In genomic region chr6:154829970-154830369, GRCh38 we compare ENCODE assay signal across 24 cellular contexts.
"Had no signal": no experiment of that assay in that cellular context is flagged by ENCODE, and none has a peak within 500 bp of the region (broad histone marks: within the 10 kb centered on the region; RNA-seq: fewer than 3 reads in every experiment).

No MANE protein-coding gene starts in this region.

- H3K27ac Mint-ChIP-seq: natural killer cell treated with Interleukin-12 subunit alpha and Interleukin-12 subunit beta and Interleukin-15 and Interleukin-18, amount 100 ng/mL, for 72 hours; progenitor cell of endocrine pancreas; stimulated activated memory B cell treated with anti-CD40 and anti-IgM and Interleukin-4, amounts not matched to agents 10 μg/mL and 1 μg/mL and 100 μg/mL, for 72 hours; stimulated activated naive CD8-positive, alpha-beta T cell treated with anti-CD3 and anti-CD28 coated beads, Interleukin-15, amount 100 ng/mL, for 72 hours; type B pancreatic cell had no signal

- H3K4me3 Mint-ChIP-seq: immature natural killer cell; naive thymus-derived CD4-positive, alpha-beta T cell; natural killer cell treated with Interleukin-12 subunit alpha and Interleukin-12 subunit beta and Interleukin-15 and Interleukin-18, amount 100 ng/mL, for 72 hours; stimulated activated memory B cell treated with anti-CD40 and anti-IgM and Interleukin-4, amounts not matched to agents 10 μg/mL and 1 μg/mL and 100 μg/mL, for 72 hours; stimulated activated naive CD8-positive, alpha-beta T cell treated with anti-CD3 and anti-CD28 coated beads, Interleukin-15, amount 100 ng/mL, for 72 hours; type B pancreatic cell had no signal

- H3K36me3 ChIP-seq: ovary, uterus had no signal

- H3K27me3 Mint-ChIP-seq: naive thymus-derived CD4-positive, alpha-beta T cell; natural killer cell treated with Interleukin-12 subunit alpha and Interleukin-12 subunit beta and Interleukin-15 and Interleukin-18, amount 100 ng/mL, for 72 hours; progenitor cell of endocrine pancreas; stimulated activated memory B cell treated with anti-CD40 and anti-IgM and Interleukin-4, amounts not matched to agents 10 μg/mL and 1 μg/mL and 100 μg/mL, for 72 hours; stimulated activated naive CD8-positive, alpha-beta T cell treated with anti-CD3 and anti-CD28 coated beads, Interleukin-15, amount 100 ng/mL, for 72 hours; type B pancreatic cell had no signal

- H3K4me1 ChIP-seq: right lobe of liver, uterus had no signal

- H3K4me3 ChIP-seq: left ventricle myocardium inferior, lung, mucosa of descending colon, ovary, right atrium auricular region, right lobe of liver, smooth muscle cell, tibial nerve, uterus had no signal

- H3K4me2 ChIP-seq: smooth muscle cell had no signal

- H3K9me3 ChIP-seq: left ventricle myocardium inferior, mucosa of descending colon, ovary, right atrium auricular region, right lobe of liver, tibial nerve, uterus had no signal

- H3K27ac ChIP-seq: left ventricle myocardium inferior, ovary, right atrium auricular region, right lobe of liver, tibial nerve, uterus had no signal

- H3K9me3 Mint-ChIP-seq: immature natural killer cell; naive thymus-derived CD4-positive, alpha-beta T cell; natural killer cell treated with Interleukin-12 subunit alpha and Interleukin-12 subunit beta and Interleukin-15 and Interleukin-18, amount 100 ng/mL, for 72 hours; stimulated activated memory B cell treated with anti-CD40 and anti-IgM and Interleukin-4, amounts not matched to agents 10 μg/mL and 1 μg/mL and 100 μg/mL, for 72 hours; stimulated activated naive CD8-positive, alpha-beta T cell treated with anti-CD3 and anti-CD28 coated beads, Interleukin-15, amount 100 ng/mL, for 72 hours; type B pancreatic cell had no signal

- ATAC-seq: mucosa of descending colon; naive thymus-derived CD4-positive, alpha-beta T cell; natural killer cell treated with Interleukin-12 subunit alpha and Interleukin-12 subunit beta and Interleukin-15 and Interleukin-18, amount 100 ng/mL, for 72 hours; right lobe of liver; stimulated activated memory B cell treated with anti-CD40 and anti-IgM and Interleukin-4, amounts not matched to agents 10 μg/mL and 1 μg/mL and 100 μg/mL, for 72 hours; stimulated activated naive CD8-positive, alpha-beta T cell treated with anti-CD3 and anti-CD28 coated beads, Interleukin-15, amount 100 ng/mL, for 72 hours had no signal

- DNase-seq: immature natural killer cell; islet precursor cell; left ventricle myocardium inferior; midbrain; mucosa of descending colon; naive thymus-derived CD4-positive, alpha-beta T cell; ovary; right lobe of liver; stimulated activated CD4-positive, alpha-beta T cell treated with anti-CD3 and anti-CD28 coated beads, Interleukin-1b, Interleukin-23, amount 100 ng/mL, for 48 hours; stimulated activated CD4-positive, alpha-beta T cell treated with anti-CD3 and anti-CD28 coated beads, Interleukin-2, amount 100 ng/mL, for 48 hours; stimulated activated CD4-positive, alpha-beta T cell treated with anti-CD3 and anti-CD28 coated beads, Interleukin-4, amount 100 ng/mL, for 4 hours; stimulated activated CD8-positive, alpha-beta memory T cell treated with anti-CD3 and anti-CD28 coated beads, Interleukin-4, amount 100 ng/mL, for 48 hours; stimulated activated naive CD4-positive, alpha-beta T cell treated with Interleukin-2 at 50 U/mL for 16 hours; stimulated activated naive CD8-positive, alpha-beta T cell treated with anti-CD3 and anti-CD28 coated beads, Interleukin-15, amount 100 ng/mL, for 72 hours; substantia nigra; uterus had no signal

- H3K27me3 ChIP-seq: ovary, right atrium auricular region, right lobe of liver, tibial nerve, uterus had no signal
